In genomic region chr2:41420219-41420618, GRCh38 we compare ENCODE assay signal across 17 cellular contexts.
DNase-seq lines count a peak whose midpoint lies in the region; ATAC-seq and TF ChIP-seq lines count a peak whose summit lies in the region.
"Had no signal": no experiment of that assay in that cellular context is flagged by ENCODE, and none has a peak within 500 bp of the region (broad histone marks: within the 10 kb centered on the region; RNA-seq: fewer than 3 reads in every experiment).

No MANE protein-coding gene starts in this region.

- H3K36me3 ChIP-seq in left ventricle myocardium inferior = no peaks in the 10 kb centered on the region
- H3K36me3 ChIP-seq: BLaER1 had no signal

- peaks cover 0 to 1% of the 10 kb centered on the region in 2 donors for H3K36me3 Mint-ChIP-seq in stimulated activated naive B cell treated with anti-CD40 and anti-IgM and Interleukin-4, amounts not matched to agents 10 μg/mL and 1 μg/mL and 100 μg/mL, for 72 hours
- H3K36me3 Mint-ChIP-seq: CD8-positive, alpha-beta memory T cell had no signal

- H3K27ac ChIP-seq in left ventricle myocardium inferior (replicated peaks) (peak overlapping the region; percentile 53), caudate nucleus (ENCODE audit: low read depth, low read length) (no peak overlapping the region)
- H3K27ac ChIP-seq: BLaER1, GM23248 had no signal

- no peaks in the 10 kb centered on the region for H3K9me3 ChIP-seq in left ventricle myocardium inferior (replicated peaks)
- H3K9me3 ChIP-seq: BLaER1, Caco-2 had no signal

- peak; percentile 56 for ATAC-seq in Right ventricle myocardium inferior
- ATAC-seq in stimulated activated naive B cell treated with anti-CD40 and anti-IgM and Interleukin-4, amounts not matched to agents 10 μg/mL and 1 μg/mL and 100 μg/mL, for 72 hours (replicated peaks) = peak; percentile 55 to 58
- ATAC-seq: HCT116, HepG2 had no signal

- TF ChIP-seq CTCF in left ventricle myocardium inferior (IDR thresholded peaks at IDR 0.05; ENCODE audit: borderline replicate concordance) = no peak

- peaks cover 3 to 4% of the 10 kb centered on the region in 2 donors for H3K9me3 Mint-ChIP-seq in stimulated activated naive B cell treated with anti-CD40 and anti-IgM and Interleukin-4, amounts not matched to agents 10 μg/mL and 1 μg/mL and 100 μg/mL, for 72 hours

- H3K4me1 Mint-ChIP-seq in stimulated activated naive B cell treated with anti-CD40 and anti-IgM and Interleukin-4, amounts not matched to agents 10 μg/mL and 1 μg/mL and 100 μg/mL, for 72 hours = no peaks in the 10 kb centered on the region
- H3K4me1 Mint-ChIP-seq: CD8-positive, alpha-beta memory T cell had no signal

- no peak overlapping the region for H3K27ac Mint-ChIP-seq in stimulated activated naive B cell treated with anti-CD40 and anti-IgM and Interleukin-4, amounts not matched to agents 10 μg/mL and 1 μg/mL and 100 μg/mL, for 72 hours

- DNase-seq in Right ventricle myocardium inferior (ENCODE audit: missing footprints) (no peak), cardiac septum (ENCODE audit: low spot score) (no peak), Kasumi-1 (lab: John Stamatoyannopoulos, UW) (peak; percentile 1 to 4), left ventricle myocardium inferior (no peak), caudate nucleus (lab: John Stamatoyannopoulos, UW) (no peak), NCI-H510A (lab: John Stamatoyannopoulos, UW) (no peak)
- DNase-seq in stimulated activated naive B cell treated with anti-CD40 and anti-IgM and Interleukin-4, amounts not matched to agents 10 μg/mL and 1 μg/mL and 100 μg/mL, for 72 hours = no peak
- DNase-seq: 8988T; AML-193; Caco-2; CD8-positive, alpha-beta memory T cell; DND-41; GDM1; GM23248 had no signal

- peaks cover 10% of the 10 kb centered on the region for H3K4me1 ChIP-seq in left ventricle myocardium inferior
- H3K4me1 ChIP-seq: BLaER1, Caco-2 had no signal

- H3K4me3 ChIP-seq in left ventricle myocardium inferior = no peak overlapping the region
- H3K4me3 ChIP-seq: BLaER1, GM23248 had no signal

- no peaks in the 10 kb centered on the region for H3K27me3 Mint-ChIP-seq in stimulated activated naive B cell treated with anti-CD40 and anti-IgM and Interleukin-4, amounts not matched to agents 10 μg/mL and 1 μg/mL and 100 μg/mL, for 72 hours
- H3K27me3 Mint-ChIP-seq: CD8-positive, alpha-beta memory T cell had no signal

- no peaks in the 10 kb centered on the region for H3K27me3 ChIP-seq in left ventricle myocardium inferior (ENCODE audit: low read depth)
- H3K27me3 ChIP-seq: BLaER1 had no signal

- intact Hi-C loops in Right ventricle myocardium inferior (cut with DNase I) = loop anchor here (10.0 kb wide), 1 partner anchor 175 kb away; no protein-coding TSS in a partner anchor
- intact Hi-C loops in cardiac septum (cut with DNase I) = no loop called here
- intact Hi-C loops in left ventricle myocardium inferior (cut with micrococcal nuclease) = no loop called here

- no peak overlapping the region for H3K4me3 Mint-ChIP-seq in stimulated activated naive B cell treated with anti-CD40 and anti-IgM and Interleukin-4, amounts not matched to agents 10 μg/mL and 1 μg/mL and 100 μg/mL, for 72 hours

Comparison
In these comparisons a context has a peak if more than half of its experiments do, and no peak if none do; other contexts are left out.
1. DNase-seq: peak in Kasumi-1 (2 of 2); none in Right ventricle myocardium inferior (single experiment), cardiac septum (single experiment), left ventricle myocardium inferior (single experiment), stimulated activated naive B cell treated with anti-CD40 and anti-IgM and Interleukin-4, amounts not matched to agents 10 μg/mL and 1 μg/mL and 100 μg/mL, for 72 hours (single experiment), caudate nucleus (0 of 61) and NCI-H510A (single experiment).